Comparison of ENCODE assay signal across 1 cellular context in the genomic region with DNA sequence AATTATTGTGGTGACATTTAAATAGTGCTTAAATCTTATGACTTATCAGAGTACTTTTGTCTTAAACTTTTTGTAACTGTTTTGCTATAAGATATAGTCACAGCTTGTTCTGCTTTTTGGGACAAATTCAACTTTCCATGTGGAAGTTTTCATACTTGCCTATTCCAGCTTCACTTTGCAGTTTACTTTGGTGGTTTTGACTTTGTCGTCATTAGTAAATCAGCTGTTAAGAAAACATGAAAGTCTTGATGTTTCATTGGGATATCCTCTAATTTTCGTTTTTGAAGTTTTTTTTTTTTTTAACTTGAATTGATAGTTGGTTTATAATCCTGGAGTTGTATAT.
TF ChIP-seq lines count a peak whose summit lies in the region.

No MANE protein-coding gene starts in this region.

TF ChIP-seq in IMR-90, 13 proteins besides CTCF, POLR2A, EP300 and RAD21:
- no peak for TF ChIP-seq BHLHE40 (IDR thresholded peaks at IDR 0.05; ENCODE audit: low read depth, low read length)
- TF ChIP-seq RFX5 (IDR thresholded peaks at IDR 0.05; ENCODE audit: low read depth, low read length): no peak
- no peak for TF ChIP-seq MAZ (IDR thresholded peaks at IDR 0.05; ENCODE audit: borderline replicate concordance, low read depth, low read length)
- no peak for TF ChIP-seq MAFK (IDR thresholded peaks at IDR 0.05; ENCODE audit: low read depth, low read length)
- no peak for TF ChIP-seq RCOR1 (IDR thresholded peaks at IDR 0.05; ENCODE audit: insufficient replicate concordance, low read length)
- no peak for TF ChIP-seq CEBPB (IDR thresholded peaks at IDR 0.05; ENCODE audit: low read depth, low read length)
- TF ChIP-seq, protein P1, sequence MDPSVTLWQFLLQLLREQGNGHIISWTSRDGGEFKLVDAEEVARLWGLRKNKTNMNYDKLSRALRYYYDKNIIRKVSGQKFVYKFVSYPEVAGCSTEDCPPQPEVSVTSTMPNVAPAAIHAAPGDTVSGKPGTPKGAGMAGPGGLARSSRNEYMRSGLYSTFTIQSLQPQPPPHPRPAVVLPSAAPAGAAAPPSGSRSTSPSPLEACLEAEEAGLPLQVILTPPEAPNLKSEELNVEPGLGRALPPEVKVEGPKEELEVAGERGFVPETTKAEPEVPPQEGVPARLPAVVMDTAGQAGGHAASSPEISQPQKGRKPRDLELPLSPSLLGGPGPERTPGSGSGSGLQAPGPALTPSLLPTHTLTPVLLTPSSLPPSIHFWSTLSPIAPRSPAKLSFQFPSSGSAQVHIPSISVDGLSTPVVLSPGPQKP (IDR thresholded peaks at IDR 0.05; ENCODE audit: borderline replicate concordance, low read depth, low read length): no peak
- TF ChIP-seq MXI1 (IDR thresholded peaks at IDR 0.05; ENCODE audit: borderline replicate concordance, low read depth, low read length): no peak
- TF ChIP-seq FOS (IDR thresholded peaks at IDR 0.05; ENCODE audit: low read depth, low read length): no peak
- no peak for TF ChIP-seq CHD1 (IDR thresholded peaks at IDR 0.05; ENCODE audit: low read depth, low read length)
- TF ChIP-seq SMC3 (IDR thresholded peaks at IDR 0.05; ENCODE audit: low read depth, low read length): no peak
- TF ChIP-seq, protein P2, sequence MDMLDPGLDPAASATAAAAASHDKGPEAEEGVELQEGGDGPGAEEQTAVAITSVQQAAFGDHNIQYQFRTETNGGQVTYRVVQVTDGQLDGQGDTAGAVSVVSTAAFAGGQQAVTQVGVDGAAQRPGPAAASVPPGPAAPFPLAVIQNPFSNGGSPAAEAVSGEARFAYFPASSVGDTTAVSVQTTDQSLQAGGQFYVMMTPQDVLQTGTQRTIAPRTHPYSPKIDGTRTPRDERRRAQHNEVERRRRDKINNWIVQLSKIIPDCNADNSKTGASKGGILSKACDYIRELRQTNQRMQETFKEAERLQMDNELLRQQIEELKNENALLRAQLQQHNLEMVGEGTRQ (IDR thresholded peaks at IDR 0.05; ENCODE audit: low read depth, low read length): no peak
- no peak for TF ChIP-seq NFE2L2 (IDR thresholded peaks at IDR 0.05; ENCODE audit: low read depth, low read length)
